Comparison of ENCODE assay signal across 30 cellular contexts in the genomic region with DNA sequence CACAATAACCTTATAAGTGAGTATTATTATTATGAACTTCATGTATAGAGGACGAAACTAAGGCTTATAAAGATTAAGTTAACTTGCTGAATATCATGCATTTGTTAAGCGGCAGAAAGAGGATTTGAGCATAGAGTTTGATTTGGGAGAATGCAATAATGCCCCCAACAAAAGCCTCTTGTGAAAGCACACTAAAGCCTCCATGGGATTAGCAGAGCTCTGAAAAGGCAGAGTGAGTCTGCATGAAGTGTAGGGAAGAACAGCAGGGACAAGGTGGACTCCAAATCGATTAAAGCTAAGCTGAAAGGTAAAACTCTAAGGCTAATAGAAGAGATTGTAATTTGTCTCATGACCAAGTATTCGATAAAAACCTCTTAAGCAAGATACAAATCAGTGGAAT.
"Had no signal": no experiment of that assay in that cellular context is flagged by ENCODE, and none has a peak within 500 bp of the region (broad histone marks: within the 10 kb centered on the region; RNA-seq: fewer than 3 reads in every experiment).

No MANE protein-coding gene starts in this region.

- H3K36me3 ChIP-seq: ascending aorta, breast epithelium, cardiac muscle cell, colonic mucosa, esophagus squamous epithelium, gastroesophageal sphincter, heart right ventricle had no signal

- H3K9me3 Mint-ChIP-seq: activated CD4-positive, alpha-beta T cell treated with anti-CD3 and anti-CD28 coated beads, Interleukin-2, amount 10 ng/mL, durations not matched to agents 7 days and 5 days; activated CD8-positive, alpha-beta T cell treated with anti-CD3 and anti-CD28 coated beads for 36 hours; activated naive CD4-positive, alpha-beta T cell treated with anti-CD3 and anti-CD28 coated beads, Interleukin-2, amount 10 ng/mL, durations not matched to agents 7 days and 5 days; activated naive CD4-positive, alpha-beta T cell treated with anti-CD3 and anti-CD28 coated beads, Interleukin-2, amount 50 U/mL, for 72 hours; activated naive CD8-positive, alpha-beta T cell treated with anti-CD3 and anti-CD28 coated beads, Interleukin-2, amount 10 ng/mL, durations not matched to agents 7 days and 5 days; activated T-cell treated with anti-CD3 and anti-CD28 coated beads, Interleukin-2, amount 50 U/mL, for 24 hours; activated T-cell treated with anti-CD3 and anti-CD28 coated beads, Interleukin-2, amount 50 U/mL, for 72 hours; brain; T-helper 2 cell treated with Interferon-gamma antibody and Interleukin-4, amounts not matched to agents 5 μg/mL and 100 μg/mL, for 36 hours; WTC11 had no signal

- H3K36me3 Mint-ChIP-seq: activated naive CD4-positive, alpha-beta T cell treated with anti-CD3 and anti-CD28 coated beads, Interleukin-2, amount 10 ng/mL, durations not matched to agents 7 days and 5 days; activated naive CD4-positive, alpha-beta T cell treated with anti-CD3 and anti-CD28 coated beads, Interleukin-2, amount 50 U/mL, for 72 hours; activated naive CD8-positive, alpha-beta T cell treated with anti-CD3 and anti-CD28 coated beads, Interleukin-2, amount 10 ng/mL, durations not matched to agents 7 days and 5 days; brain; WTC11 had no signal

- H3K4me3 ChIP-seq: ascending aorta, breast epithelium, cardiac muscle cell, colonic mucosa, esophagus squamous epithelium, gastroesophageal sphincter, heart right ventricle had no signal

- H3K27ac ChIP-seq: ascending aorta, breast epithelium, cardiac muscle cell, colonic mucosa, epithelial cell of prostate, esophagus squamous epithelium, gastroesophageal sphincter, heart right ventricle had no signal

- H3K4me1 Mint-ChIP-seq: activated CD4-positive, alpha-beta T cell treated with anti-CD3 and anti-CD28 coated beads, Interleukin-2, amount 10 ng/mL, durations not matched to agents 7 days and 5 days; activated naive CD4-positive, alpha-beta T cell treated with anti-CD3 and anti-CD28 coated beads, Interleukin-2, amount 10 ng/mL, durations not matched to agents 7 days and 5 days; activated naive CD8-positive, alpha-beta T cell treated with anti-CD3 and anti-CD28 coated beads, Interleukin-2, amount 10 ng/mL, durations not matched to agents 7 days and 5 days; WTC11 had no signal

- H3K9me3 ChIP-seq: ascending aorta, breast epithelium, colonic mucosa, esophagus squamous epithelium, gastroesophageal sphincter, heart right ventricle had no signal

- H3K27ac Mint-ChIP-seq: activated CD4-positive, alpha-beta T cell treated with anti-CD3 and anti-CD28 coated beads, Interleukin-2, amount 10 ng/mL, durations not matched to agents 7 days and 5 days; activated CD8-positive, alpha-beta T cell treated with anti-CD3 and anti-CD28 coated beads for 36 hours; activated naive CD4-positive, alpha-beta T cell treated with anti-CD3 and anti-CD28 coated beads, Interleukin-2, amount 10 ng/mL, durations not matched to agents 7 days and 5 days; activated naive CD4-positive, alpha-beta T cell treated with anti-CD3 and anti-CD28 coated beads, Interleukin-2, amount 50 U/mL, for 72 hours; activated naive CD8-positive, alpha-beta T cell treated with anti-CD3 and anti-CD28 coated beads, Interleukin-2, amount 10 ng/mL, durations not matched to agents 7 days and 5 days; activated T-cell treated with anti-CD3 and anti-CD28 coated beads, Interleukin-2, amount 50 U/mL, for 24 hours; activated T-cell treated with anti-CD3 and anti-CD28 coated beads, Interleukin-2, amount 50 U/mL, for 72 hours; T-helper 17 cell; T-helper 2 cell treated with Interferon-gamma antibody and Interleukin-4, amounts not matched to agents 5 μg/mL and 100 μg/mL, for 36 hours; WTC11 had no signal

- H3K27me3 ChIP-seq: ascending aorta, breast epithelium, cardiac muscle cell, colonic mucosa, esophagus squamous epithelium, gastroesophageal sphincter had no signal

- H3K4me3 Mint-ChIP-seq: activated CD4-positive, alpha-beta T cell treated with anti-CD3 and anti-CD28 coated beads, Interleukin-2, amount 10 ng/mL, durations not matched to agents 7 days and 5 days; activated CD8-positive, alpha-beta T cell treated with anti-CD3 and anti-CD28 coated beads for 36 hours; activated naive CD4-positive, alpha-beta T cell treated with anti-CD3 and anti-CD28 coated beads, Interleukin-2, amount 10 ng/mL, durations not matched to agents 7 days and 5 days; activated naive CD8-positive, alpha-beta T cell treated with anti-CD3 and anti-CD28 coated beads, Interleukin-2, amount 10 ng/mL, durations not matched to agents 7 days and 5 days; activated T-cell treated with anti-CD3 and anti-CD28 coated beads, Interleukin-2, amount 50 U/mL, for 24 hours; activated T-cell treated with anti-CD3 and anti-CD28 coated beads, Interleukin-2, amount 50 U/mL, for 72 hours; brain; T-helper 17 cell; T-helper 2 cell treated with Interferon-gamma antibody and Interleukin-4, amounts not matched to agents 5 μg/mL and 100 μg/mL, for 36 hours; WTC11 had no signal

- H3K4me1 ChIP-seq: ascending aorta, breast epithelium, colonic mucosa, esophagus squamous epithelium, gastroesophageal sphincter, heart right ventricle had no signal

- DNase-seq: activated CD4-positive, alpha-beta T cell treated with anti-CD3 and anti-CD28 coated beads for 1 hour; activated CD4-positive, alpha-beta T cell treated with anti-CD3 and anti-CD28 coated beads for 4 hours; activated CD4-positive, alpha-beta T cell treated with anti-CD3 and anti-CD28 coated beads, Interleukin-2, amount 10 ng/mL, durations not matched to agents 7 days and 5 days; activated CD4-positive, alpha-beta T cell treated with anti-CD3 and anti-CD28 coated beads, Interleukin-2, amount 50 U/mL, for 48 hours; activated CD8-positive, alpha-beta memory T cell treated with anti-CD3 and anti-CD28 coated beads for 24 hours; activated CD8-positive, alpha-beta T cell treated with anti-CD3 and anti-CD28 coated beads for 36 hours; activated gamma-delta T cell; activated naive CD4-positive, alpha-beta T cell; activated naive CD4-positive, alpha-beta T cell treated with anti-CD3 and anti-CD28 coated beads, Interleukin-2, amount 10 ng/mL, durations not matched to agents 7 days and 5 days; activated naive CD8-positive, alpha-beta T cell treated with anti-CD3 and anti-CD28 coated beads, Interleukin-2, amount 10 ng/mL, durations not matched to agents 7 days and 5 days; activated T-cell treated with anti-CD3 and anti-CD28 coated beads, Interleukin-2, amount 50 U/mL, for 24 hours; activated T-cell treated with anti-CD3 and anti-CD28 coated beads, Interleukin-2, amount 50 U/mL, for 72 hours; central memory CD4-positive, alpha-beta T cell; cerebellar nuclear complex; colonic mucosa; effector CD8-positive, alpha-beta T cell; esophagus squamous epithelium; foreskin melanocyte; heart right ventricle; T-helper 1 cell; T-helper 17 cell had no signal
